23 cellular contexts compared by ENCODE assay signal in genomic region chr11:13042873-13043338, GRCh38. TPM values are rescaled to one million over a fixed set of nuclear protein-coding genes. Genes with fewer than 3 reads are reported as not detected.
DNase-seq lines count a peak whose midpoint lies in the region; ATAC-seq and TF ChIP-seq lines count a peak whose summit lies in the region.
"Had no signal": no experiment of that assay in that cellular context is flagged by ENCODE, and none has a peak within 500 bp of the region (broad histone marks: within the 10 kb centered on the region; RNA-seq: fewer than 3 reads in every experiment).

No MANE protein-coding gene starts in this region.

- CTCF ChIA-PET in WTC11 (lab: Charles Lee): no interaction called here

- no peak overlapping the region; the same call in 1 of the 2 replicates for H3K27ac Mint-ChIP-seq in GM23338
- H3K27ac Mint-ChIP-seq in WTC11: no peak overlapping the region
- no peak overlapping the region for H3K27ac Mint-ChIP-seq in progenitor cell of endocrine pancreas
- H3K27ac Mint-ChIP-seq in natural killer cell: no peak overlapping the region
- H3K27ac Mint-ChIP-seq: activated CD4-positive, alpha-beta T cell treated with anti-CD3 and anti-CD28 coated beads for 36 hours; activated naive CD4-positive, alpha-beta T cell treated with anti-CD3 and anti-CD28 coated beads, Interleukin-2, amount 50 U/mL, for 72 hours; activated T-helper 1 cell treated with anti-CD3 and anti-CD28 coated beads, Interleukin-12 subunit alpha, Interleukin-12 subunit beta, Interleukin-2, Interleukin-4 antibody, amounts not matched to agents 30 ng/mL and 10 ng/mL and 1 ng/mL, durations not matched to agents 14 hours and 24 hours and 36 hours; CD8-positive, alpha-beta memory T cell; HFFc6; memory B cell; naive thymus-derived CD4-positive, alpha-beta T cell; stimulated activated naive B cell treated with anti-CD40 and anti-IgM and Interleukin-4, amounts not matched to agents 10 μg/mL and 1 μg/mL and 100 μg/mL, for 72 hours had no signal

- H3K27me3 Mint-ChIP-seq in GM23338 (ENCODE audit: insufficient read depth, low read depth, poor library complexity) (peaks cover 1% of the 10 kb centered on the region), WTC11 (ENCODE audit: low read depth) (no peaks in the 10 kb centered on the region), progenitor cell of endocrine pancreas (no peaks in the 10 kb centered on the region), natural killer cell (ENCODE audit: low read depth in 2 of 2) (peaks cover 21 to 41% of the 10 kb centered on the region in 2 donors)

- H2AFZ ChIP-seq in GM23338: peak overlapping the region; percentile 76; the same call in 1 of the 2 replicates

- H4K20me1 ChIP-seq in GM23338 (replicated peaks; ENCODE audit: insufficient read depth): no peaks in the 10 kb centered on the region

- H3K79me2 ChIP-seq in GM23338 (replicated peaks; ENCODE audit: insufficient read depth): no peaks in the 10 kb centered on the region

- peak; percentile 34 for DNase-seq in DMS153 (lab: John Stamatoyannopoulos, UW)
- peak; percentile 11 for DNase-seq in GM23338 (ENCODE audit: low spot score)
- no peak for DNase-seq in WTC11 (ENCODE audit: low spot score)
- DNase-seq in mucosa of descending colon: no peak
- no peak for DNase-seq in progenitor cell of endocrine pancreas (ENCODE audit: low spot score, unreplicated experiment)
- no peak for DNase-seq in natural killer cell
- DNase-seq: activated CD4-positive, alpha-beta T cell treated with anti-CD3 and anti-CD28 coated beads for 36 hours; CD8-positive, alpha-beta memory T cell; cerebellar nuclear complex; erythroblast; gastrocnemius medialis; HFFc6; naive thymus-derived CD4-positive, alpha-beta T cell; posterior cingulate gyrus; stimulated activated CD4-positive, alpha-beta T cell treated with anti-CD3 and anti-CD28 coated beads, Interleukin-1b, Interleukin-23, amount 100 ng/mL, for 48 hours; stimulated activated naive B cell treated with anti-CD40 and anti-IgM and Interleukin-4, amounts not matched to agents 10 μg/mL and 1 μg/mL and 100 μg/mL, for 72 hours; testis had no signal

- no peak overlapping the region for H3K4me2 ChIP-seq in GM23338

- H3K9me3 ChIP-seq in mucosa of descending colon: no peaks in the 10 kb centered on the region
- H3K9me3 ChIP-seq: gastrocnemius medialis, testis had no signal

- H3K4me3 ChIP-seq in GM23338 (no peak overlapping the region), mucosa of descending colon (no peak overlapping the region)
- H3K4me3 ChIP-seq: gastrocnemius medialis, testis had no signal

- H3K4me1 ChIP-seq in GM23338 (ENCODE audit: insufficient read depth) (no peaks in the 10 kb centered on the region), mucosa of descending colon (ENCODE audit: low read depth) (peaks cover 6% of the 10 kb centered on the region)
- H3K4me1 ChIP-seq: gastrocnemius medialis, testis had no signal

- no peaks in the 10 kb centered on the region for H3K36me3 ChIP-seq in GM23338 (ENCODE audit: insufficient read depth)
- H3K36me3 ChIP-seq in mucosa of descending colon (ENCODE audit: low read depth): no peaks in the 10 kb centered on the region
- H3K36me3 ChIP-seq: gastrocnemius medialis had no signal

- no peak overlapping the region for H3K27ac ChIP-seq in GM23338 (ENCODE audit: low read depth)
- H3K27ac ChIP-seq: gastrocnemius medialis, testis had no signal

- POLR2A ChIA-PET in WTC11 (lab: Charles Lee): no interaction called here

- H3K9me3 Mint-ChIP-seq in GM23338: no peaks in the 10 kb centered on the region
- H3K9me3 Mint-ChIP-seq in WTC11: no peaks in the 10 kb centered on the region
- peaks cover 3% of the 10 kb centered on the region for H3K9me3 Mint-ChIP-seq in progenitor cell of endocrine pancreas (ENCODE audit: low read depth)
- peaks cover 0 to under 1% of the 10 kb centered on the region in 2 donors for H3K9me3 Mint-ChIP-seq in natural killer cell
- H3K9me3 Mint-ChIP-seq: activated naive CD4-positive, alpha-beta T cell treated with anti-CD3 and anti-CD28 coated beads, Interleukin-2, amount 50 U/mL, for 72 hours; activated T-helper 1 cell treated with anti-CD3 and anti-CD28 coated beads, Interleukin-12 subunit alpha, Interleukin-12 subunit beta, Interleukin-2, Interleukin-4 antibody, amounts not matched to agents 30 ng/mL and 10 ng/mL and 1 ng/mL, durations not matched to agents 14 hours and 24 hours and 36 hours; HFFc6; memory B cell had no signal

- no peaks in the 10 kb centered on the region for H3F3A ChIP-seq in GM23338 (replicated peaks; ENCODE audit: low read depth)

- H3K27me3 ChIP-seq in GM23338 (ENCODE audit: insufficient read depth): no peaks in the 10 kb centered on the region
- H3K27me3 ChIP-seq: gastrocnemius medialis, testis had no signal

- no peak for ATAC-seq in GM23338
- ATAC-seq in WTC11: no peak; the same call in 1 of the 2 replicates
- ATAC-seq in mucosa of descending colon: peak; percentile 49
- ATAC-seq in natural killer cell: no peak
- ATAC-seq in HG02588 (IDR thresholded peaks at IDR 0.05; ENCODE audit: unreplicated experiment): no peak
- ATAC-seq: activated CD4-positive, alpha-beta T cell treated with anti-CD3 and anti-CD28 coated beads for 36 hours; activated naive CD4-positive, alpha-beta T cell treated with anti-CD3 and anti-CD28 coated beads, Interleukin-2, amount 50 U/mL, for 72 hours; gastrocnemius medialis; naive thymus-derived CD4-positive, alpha-beta T cell; stimulated activated naive B cell treated with anti-CD40 and anti-IgM and Interleukin-4, amounts not matched to agents 10 μg/mL and 1 μg/mL and 100 μg/mL, for 72 hours had no signal

- no peaks in the 10 kb centered on the region for H3K9me2 ChIP-seq in GM23338 (ENCODE audit: insufficient read depth)

- intact Hi-C loops in mucosa of descending colon (cut with DNase I, micrococcal nuclease) (no loop called here), natural killer cell (cut with micrococcal nuclease) (no loop called here)

- H3K4me1 Mint-ChIP-seq in GM23338: peaks cover 3% of the 10 kb centered on the region; the same call in 2 of the 3 replicates
- H3K4me1 Mint-ChIP-seq in WTC11: peaks cover 8% of the 10 kb centered on the region
- peaks cover 24% of the 10 kb centered on the region for H3K4me1 Mint-ChIP-seq in progenitor cell of endocrine pancreas (ENCODE audit: low read depth)
- H3K4me1 Mint-ChIP-seq in natural killer cell: no peaks in the 10 kb centered on the region
- H3K4me1 Mint-ChIP-seq: activated CD4-positive, alpha-beta T cell treated with anti-CD3 and anti-CD28 coated beads for 36 hours; CD8-positive, alpha-beta memory T cell; memory B cell; stimulated activated naive B cell treated with anti-CD40 and anti-IgM and Interleukin-4, amounts not matched to agents 10 μg/mL and 1 μg/mL and 100 μg/mL, for 72 hours had no signal

- TF ChIP-seq CTCF in GM23338 (conservative IDR thresholded peaks at IDR 0.05; ENCODE audit: low read depth in 2 of 2) (no peak), WTC11 (IDR thresholded peaks at IDR 0.05) (no peak), mucosa of descending colon (IDR thresholded peaks at IDR 0.05) (no peak), progenitor cell of endocrine pancreas (IDR thresholded peaks at IDR 0.05; ENCODE audit: unreplicated experiment) (no peak), natural killer cell (IDR thresholded peaks at IDR 0.05) (no peak)

- no peak overlapping the region for H3K4me3 Mint-ChIP-seq in GM23338
- H3K4me3 Mint-ChIP-seq in WTC11: no peak overlapping the region
- H3K4me3 Mint-ChIP-seq in progenitor cell of endocrine pancreas (ENCODE audit: low read depth): no peak overlapping the region
- no peak overlapping the region for H3K4me3 Mint-ChIP-seq in natural killer cell
- H3K4me3 Mint-ChIP-seq: activated CD4-positive, alpha-beta T cell treated with anti-CD3 and anti-CD28 coated beads for 36 hours; activated T-helper 1 cell treated with anti-CD3 and anti-CD28 coated beads, Interleukin-12 subunit alpha, Interleukin-12 subunit beta, Interleukin-2, Interleukin-4 antibody, amounts not matched to agents 30 ng/mL and 10 ng/mL and 1 ng/mL, durations not matched to agents 14 hours and 24 hours and 36 hours; CD8-positive, alpha-beta memory T cell; HFFc6; memory B cell; naive thymus-derived CD4-positive, alpha-beta T cell; stimulated activated naive B cell treated with anti-CD40 and anti-IgM and Interleukin-4, amounts not matched to agents 10 μg/mL and 1 μg/mL and 100 μg/mL, for 72 hours had no signal

- H3K36me3 Mint-ChIP-seq in GM23338 (ENCODE audit: low read depth): no peaks in the 10 kb centered on the region
- no peaks in the 10 kb centered on the region for H3K36me3 Mint-ChIP-seq in WTC11
- H3K36me3 Mint-ChIP-seq in progenitor cell of endocrine pancreas (ENCODE audit: insufficient read depth): no peaks in the 10 kb centered on the region
- no peaks in the 10 kb centered on the region for H3K36me3 Mint-ChIP-seq in natural killer cell
- H3K36me3 Mint-ChIP-seq: activated naive CD4-positive, alpha-beta T cell treated with anti-CD3 and anti-CD28 coated beads, Interleukin-2, amount 50 U/mL, for 72 hours; CD8-positive, alpha-beta memory T cell; memory B cell; naive thymus-derived CD4-positive, alpha-beta T cell; stimulated activated naive B cell treated with anti-CD40 and anti-IgM and Interleukin-4, amounts not matched to agents 10 μg/mL and 1 μg/mL and 100 μg/mL, for 72 hours had no signal

TF ChIP-seq in GM23338, 12 proteins besides CTCF, POLR2A, EP300 and RAD21:
- TF ChIP-seq NANOG (IDR thresholded peaks at IDR 0.05; ENCODE audit: borderline replicate concordance) (no peak), ZNF114 (CRISPR knock-in tag; IDR thresholded peaks at IDR 0.05) (no peak)
TF ChIP-seq in GM23338: peak in this region for 0.

TF ChIP-seq in WTC11, 78 proteins besides CTCF, POLR2A, EP300 and RAD21:
- TF ChIP-seq GABPB1 (CRISPR knock-in tag; IDR thresholded peaks at IDR 0.05) (0 out of 2 replicates have a peak, but pooled peaks have one; percentile 31), CREB1 (CRISPR knock-in tag; IDR thresholded peaks at IDR 0.05) (no peak)
TF ChIP-seq in WTC11: peak in this region for 1.

RNA-seq across cellular contexts. Expression of gene RASSF10, which starts 33.8 kb away (rescaled TPM):
- total RNA-seq in GM23338 (2014; rRNA removed; shearing (Covaris generic)): 1.8 and 4.0 TPM in 2 replicates
- polyA plus RNA-seq in GM23338 (2016; fragmentation: Nextera tagmentation; extraction: Ambion mirVana): 0.13 and 0.52 TPM in 2 replicates
- total RNA-seq in WTC11 (2021) (2.6 to 3.2 TPM (median 2.9 TPM) in 3 replicates), mucosa of descending colon (under 1 TPM; 0.57 to 0.67 (median 0.63) TPM), progenitor cell of endocrine pancreas (21.7 and 24.4 TPM in 2 replicates), natural killer cell (not detected)
- total RNA-seq: activated CD4-positive, alpha-beta T cell treated with anti-CD3 and anti-CD28 coated beads for 36 hours; activated CD8-positive, alpha-beta memory T cell treated with anti-CD3 and anti-CD28 coated beads for 36 hours; activated naive CD4-positive, alpha-beta T cell treated with anti-CD3 and anti-CD28 coated beads, Interleukin-2, amount 50 U/mL, for 72 hours; activated T-helper 1 cell treated with anti-CD3 and anti-CD28 coated beads, Interleukin-12 subunit alpha, Interleukin-12 subunit beta, Interleukin-2, Interleukin-4 antibody, amounts not matched to agents 30 ng/mL and 10 ng/mL and 1 ng/mL, durations not matched to agents 14 hours and 24 hours and 36 hours; CD8-positive, alpha-beta memory T cell; HFFc6; naive thymus-derived CD4-positive, alpha-beta T cell; NCI-H460 had no signal
- polyA plus RNA-seq: CD8-positive, alpha-beta memory T cell; naive thymus-derived CD4-positive, alpha-beta T cell had no signal

Comparison
In these comparisons a context has a peak if more than half of its experiments do, and no peak if none do; other contexts are left out.
1. DNase-seq: peak in DMS153 (single experiment) and GM23338 (single experiment); none in WTC11 (single experiment), mucosa of descending colon (0 of 3), progenitor cell of endocrine pancreas (single experiment) and natural killer cell (single experiment).